Comparison of ENCODE assay signal across 1 cellular context in genomic region chr4:39365931-39366771, GRCh38.
TF ChIP-seq lines count a peak whose summit lies in the region.

TSS of gene RFC1 (minus strand) at chr4:39366362. CDS start at chr4:39366241, 121 bp downstream.

TF ChIP-seq in K562, 482 proteins besides CTCF, POLR2A, EP300 and RAD21 (continued from another document and continues in another):
- TF ChIP-seq HIVEP1 (CRISPR knock-in tag; IDR thresholded peaks at IDR 0.05) (0 out of 2 replicates have a peak, but pooled peaks have one; percentile 23), EGR1 (conservative IDR thresholded peaks at IDR 0.05) (peak; percentile 38; the same call in 1 of the 2 replicates), NFATC3 (IDR thresholded peaks at IDR 0.05) (no peak), PATZ1 (CRISPR knock-in tag; IDR thresholded peaks at IDR 0.05; ENCODE audit: borderline replicate concordance) (no peak), ZNF583 (CRISPR knock-in tag; IDR thresholded peaks at IDR 0.05) (peak; percentile 60; the same call in 1 of the 2 replicates), MYBL2 (IDR thresholded peaks at IDR 0.05; ENCODE audit: low read depth) (0 out of 2 replicates have a peak, but pooled peaks have one; percentile 25), MYBL2 (CRISPR knock-in tag; IDR thresholded peaks at IDR 0.05; ENCODE audit: borderline replicate concordance) (no peak), FOSL1 (tag; conservative IDR thresholded peaks at IDR 0.05) (peak; percentile 28; the same call in 1 of the 2 replicates), DNMT1 (IDR thresholded peaks at IDR 0.05) (no peak), GTF2B (IDR thresholded peaks at IDR 0.05; ENCODE audit: extremely low read depth, insufficient read length) (no peak), ZNF41 (CRISPR knock-in tag; conservative IDR thresholded peaks at IDR 0.05) (0 out of 2 replicates have a peak, but pooled peaks have one; percentile 38), MYNN (IDR thresholded peaks at IDR 0.05) (peak; percentile 35; the same call in 1 of the 2 replicates), MYNN (CRISPR knock-in tag; IDR thresholded peaks at IDR 0.05) (no peak), HMG20B (CRISPR knock-in tag; IDR thresholded peaks at IDR 0.05) (no peak), ZZZ3 (IDR thresholded peaks at IDR 0.05) (peak; percentile 94), KDM1A (IDR thresholded peaks at IDR 0.05) (peak in 1 of 2 experiments; percentile 41; a peak in 1 of 4 replicates), ZNF511 (CRISPR knock-in tag; IDR thresholded peaks at IDR 0.05) (peak; percentile 99), POLR2B (IDR thresholded peaks at IDR 0.05; ENCODE audit: low read depth, partially characterized antibody) (peak; percentile 73), RBBP5 (IDR thresholded peaks at IDR 0.05; ENCODE audit: borderline replicate concordance, insufficient read depth, low read length, poor library complexity, severe bottlenecking) (peak; percentile 98), GABPB2 (CRISPR knock-in tag; conservative IDR thresholded peaks at IDR 0.05) (no peak), BRD4 (IDR thresholded peaks at IDR 0.05) (no peak; the same call in 1 of the 2 replicates), PHB2 (IDR thresholded peaks at IDR 0.05; ENCODE audit: low read depth) (no peak), ZNF408 (CRISPR knock-in tag; IDR thresholded peaks at IDR 0.05; ENCODE audit: low read depth) (no peak), GATAD2B (IDR thresholded peaks at IDR 0.05; ENCODE audit: borderline replicate concordance) (peak; percentile 57; the same call in 1 of the 2 replicates), ID3 (CRISPR knock-in tag; IDR thresholded peaks at IDR 0.05) (no peak), ID3 (tag; IDR thresholded peaks at IDR 0.05) (peak; percentile 68; the same call in 1 of the 2 replicates), ZNF232 (CRISPR knock-in tag; IDR thresholded peaks at IDR 0.05) (peak; percentile 92), ATF1 (CRISPR knock-in tag; IDR thresholded peaks at IDR 0.05) (peak; percentile 95), ATF1 (tag; IDR thresholded peaks at IDR 0.05) (peak; percentile 99), ZC3H8 (IDR thresholded peaks at IDR 0.05) (no peak), ZNF77 (CRISPR knock-in tag; IDR thresholded peaks at IDR 0.05) (no peak), CTBP1 (IDR thresholded peaks at IDR 0.05; ENCODE audit: borderline replicate concordance) (peak; percentile 88), POLR3G (IDR thresholded peaks at IDR 0.05; ENCODE audit: extremely low read depth, insufficient read length, insufficient replicate concordance) (no peak), FUS (optimal IDR thresholded peaks at IDR 0.05; ENCODE audit: low read depth, low read length) (no peak), PHF21A (IDR thresholded peaks at IDR 0.05; ENCODE audit: borderline replicate concordance, low read depth) (no peak), ZKSCAN3 (CRISPR knock-in tag; IDR thresholded peaks at IDR 0.05) (no peak), ZNF280A (IDR thresholded peaks at IDR 0.05; ENCODE audit: low read depth, partially characterized antibody) (no peak), ZNF318 (IDR thresholded peaks at IDR 0.05; ENCODE audit: borderline replicate concordance in 1 of 2, low read depth in 1 of 2) (no peak), ZNF780A (CRISPR knock-in tag; IDR thresholded peaks at IDR 0.05) (no peak), HNRNPH1 (optimal IDR thresholded peaks at IDR 0.05; ENCODE audit: low read depth, low read length) (no peak), ZNF263 (CRISPR knock-in tag; IDR thresholded peaks at IDR 0.05; ENCODE audit: borderline replicate concordance) (peak; percentile 79), RHOXF2B (CRISPR knock-in tag; conservative IDR thresholded peaks at IDR 0.05) (no peak), TCF7 (IDR thresholded peaks at IDR 0.05; ENCODE audit: borderline replicate concordance) (0 out of 2 replicates have a peak, but pooled peaks have one; percentile 33), NFIX (CRISPR knock-in tag; IDR thresholded peaks at IDR 0.05; ENCODE audit: low read depth) (no peak), IFI16 (CRISPR knock-in tag; IDR thresholded peaks at IDR 0.05) (no peak), ZNF217 (CRISPR knock-in tag; IDR thresholded peaks at IDR 0.05) (no peak), VEZF1 (CRISPR knock-in tag; IDR thresholded peaks at IDR 0.05) (peak; percentile 62), ZKSCAN1 (IDR thresholded peaks at IDR 0.05; ENCODE audit: low read depth, low read length) (no peak), SAFB (IDR thresholded peaks at IDR 0.05; ENCODE audit: borderline replicate concordance, low read depth, low read length) (no peak), REST (CRISPR knock-in tag; IDR thresholded peaks at IDR 0.05; ENCODE audit: low read depth) (0 out of 2 replicates have a peak, but pooled peaks have one; percentile 52), HDAC1 (IDR thresholded peaks at IDR 0.05) (peak in 1 of 2 experiments; percentile 76; a peak in 1 of 4 replicates), PPARD (CRISPR knock-in tag; IDR thresholded peaks at IDR 0.05) (no peak), KHSRP (IDR thresholded peaks at IDR 0.05) (peak; percentile 81)
